Comparison of ENCODE assay signal across 18 cellular contexts in genomic region chr9:109315480-109315879, GRCh38. TPM values are rescaled to one million over a fixed set of nuclear protein-coding genes. Genes with fewer than 3 reads are reported as not detected.
DNase-seq lines count a peak whose midpoint lies in the region; ATAC-seq and TF ChIP-seq lines count a peak whose summit lies in the region.
"Had no signal": no experiment of that assay in that cellular context is flagged by ENCODE, and none has a peak within 500 bp of the region (broad histone marks: within the 10 kb centered on the region; RNA-seq: fewer than 3 reads in every experiment).

No MANE protein-coding gene starts in this region.

- no peak overlapping the region for H3K27ac Mint-ChIP-seq in nephron progenitor cell
- H3K27ac Mint-ChIP-seq: activated CD4-positive, alpha-beta memory T cell treated with anti-CD3 and anti-CD28 coated beads for 36 hours; activated naive CD8-positive, alpha-beta T cell treated with anti-CD3 and anti-CD28 coated beads, Interleukin-2, amount 50 U/mL, for 24 hours; CD4-positive, alpha-beta T cell; memory B cell had no signal

- no peak for TF ChIP-seq CTCF in HEK293 (tag by site-specific recombination; IDR thresholded peaks at IDR 0.05)
- TF ChIP-seq CTCF in Panc1 (IDR thresholded peaks at IDR 0.05): no peak
- TF ChIP-seq CTCF in nephron progenitor cell (IDR thresholded peaks at IDR 0.05): no peak
- no peak for TF ChIP-seq CTCF in spleen (IDR thresholded peaks at IDR 0.05 in 8 of 11, conservative IDR thresholded peaks at IDR 0.05 in 3 of 11)

- 14 to 22% (median 16%) methylated on average over 5 of the region's 5 CpGs for WGBS in spleen, 5 donors

- H3K36me3 Mint-ChIP-seq in nephron progenitor cell (ENCODE audit: low read depth): no peaks in the 10 kb centered on the region
- H3K36me3 Mint-ChIP-seq: activated CD4-positive, alpha-beta memory T cell treated with anti-CD3 and anti-CD28 coated beads for 36 hours; memory B cell had no signal

- peaks cover 44% of the 10 kb centered on the region for H3K27me3 Mint-ChIP-seq in nephron progenitor cell (ENCODE audit: low read depth, poor library complexity)

- CTCF ChIA-PET in HEK293 (lab: Yijun Ruan, JAX) (interaction anchor here (0.6 to 1.2 kb wide), 3 partner anchors 12 to 572 kb away, joined by 3 to 4 read pairs (median 3); no protein-coding TSS in a partner anchor), Panc1 (lab: Charles Lee) (no interaction called here)

- peak; percentile 29 to 32 for DNase-seq in AML-193 (lab: John Stamatoyannopoulos, UW)
- DNase-seq in Panc1 (ENCODE audit: low read depth, low spot score): no peak
- DNase-seq in nephron progenitor cell: no peak
- DNase-seq in middle frontal gyrus (ENCODE audit: extremely low spot score, low spot score): no peak
- DNase-seq in spleen: no peak
- no peak for DNase-seq in stimulated activated CD4-positive, alpha-beta T cell treated with anti-CD3 and anti-CD28 coated beads, Interleukin-2, amount 100 ng/mL, for 24 hours
- no peak for DNase-seq in KG1 (lab: John Stamatoyannopoulos, UW)
- DNase-seq: activated CD4-positive, alpha-beta memory T cell treated with anti-CD3 and anti-CD28 coated beads for 36 hours; activated effector memory CD4-positive, alpha-beta T cell treated with anti-CD3 and anti-CD28 coated beads, Interleukin-2, amount 50 U/mL, for 16 hours; activated naive CD8-positive, alpha-beta T cell treated with anti-CD3 and anti-CD28 coated beads, Interleukin-2, amount 50 U/mL, for 24 hours; CD4-positive, alpha-beta T cell; effector CD8-positive, alpha-beta T cell; stimulated activated CD4-positive, alpha-beta T cell treated with anti-CD3 and anti-CD28 coated beads, Interleukin-1b, Interleukin-23, amount 100 ng/mL, for 48 hours; T-helper 9 cell had no signal

- H3K4me3 ChIP-seq in HEK293 (ENCODE audit: low read depth, low read length) (no peak overlapping the region), Panc1 (ENCODE audit: low read depth in 2 of 2, low read length in 2 of 2) (no peak overlapping the region), spleen (no peak overlapping the region)
- H3K4me3 ChIP-seq: psoas muscle had no signal

- in situ Hi-C loops in Panc1 (cut with HindIII; ENCODE audit: low pct_unique_long_range_greater_than_20kb, low sequenced_read_pairs): no loop called here

- H3K27ac ChIP-seq in HEK293 (ENCODE audit: extremely low read depth, low read depth, low read length) (no peak overlapping the region), Panc1 (ENCODE audit: low read length) (peak overlapping the region; percentile 90), spleen (no peak overlapping the region)
- H3K27ac ChIP-seq: psoas muscle had no signal

- intact Hi-C loops in Panc1 (cut with micrococcal nuclease; ENCODE audit: unreplicated experiment): loop anchor here (5.0 kb wide), 1 partner anchor 213 kb away; no protein-coding TSS in a partner anchor
- intact Hi-C loops in spleen (cut with DNase I; ENCODE audit: low total_unique reads): no loop called here

- H3K4me1 ChIP-seq in HEK293 (ENCODE audit: control insufficient read depth, insufficient read depth, low read length) (peaks cover 12% of the 10 kb centered on the region), Panc1 (ENCODE audit: control insufficient read depth, insufficient read depth, low read length) (peaks cover 73% of the 10 kb centered on the region), spleen (peaks cover 4 to 14% (median 10%) of the 10 kb centered on the region in 6 donors)
- H3K4me1 ChIP-seq: psoas muscle had no signal

- H3K36me3 ChIP-seq in HEK293 (ENCODE audit: control insufficient read depth in 2 of 2, insufficient read depth in 1 of 2, low read length in 2 of 2) (no peaks in the 10 kb centered on the region), Panc1 (ENCODE audit: control insufficient read depth, insufficient read depth, low read length) (no peaks in the 10 kb centered on the region), spleen (no peaks in the 10 kb centered on the region)

- BruUV-seq in Panc1 (replicated peaks; lab: Mats Ljungman, UMichigan): no TSS peak

- no peak for ATAC-seq in Panc1
- ATAC-seq: activated CD4-positive, CD25-positive, alpha-beta regulatory T cell treated with anti-CD3 and anti-CD28 coated beads, Interleukin-2, amount 50 U/mL, for 24 hours; activated naive CD8-positive, alpha-beta T cell treated with anti-CD3 and anti-CD28 coated beads, Interleukin-2, amount 50 U/mL, for 24 hours had no signal

- no peaks in the 10 kb centered on the region for H3K9me3 Mint-ChIP-seq in nephron progenitor cell
- H3K9me3 Mint-ChIP-seq: activated CD4-positive, alpha-beta memory T cell treated with anti-CD3 and anti-CD28 coated beads for 36 hours; activated naive CD8-positive, alpha-beta T cell treated with anti-CD3 and anti-CD28 coated beads, Interleukin-2, amount 50 U/mL, for 24 hours; CD4-positive, alpha-beta T cell; memory B cell had no signal

- H3K4me1 Mint-ChIP-seq in nephron progenitor cell: peaks cover 80% of the 10 kb centered on the region

- POLR2A ChIA-PET in HEK293 (lab: Yijun Ruan, JAX) (no interaction called here), Panc1 (lab: Charles Lee) (no interaction called here)

- H3K9me3 ChIP-seq in HEK293 (ENCODE audit: control insufficient read depth, insufficient read depth, low read depth, low read length): no peaks in the 10 kb centered on the region
- no peaks in the 10 kb centered on the region for H3K9me3 ChIP-seq in Panc1 (ENCODE audit: control insufficient read depth, insufficient read depth, low read depth, low read length)
- no peaks in the 10 kb centered on the region for H3K9me3 ChIP-seq in spleen
- H3K9me3 ChIP-seq: psoas muscle had no signal

- H3K4me3 Mint-ChIP-seq in nephron progenitor cell: peak overlapping the region; percentile 70
- H3K4me3 Mint-ChIP-seq: activated CD4-positive, alpha-beta memory T cell treated with anti-CD3 and anti-CD28 coated beads for 36 hours; activated naive CD8-positive, alpha-beta T cell treated with anti-CD3 and anti-CD28 coated beads, Interleukin-2, amount 50 U/mL, for 24 hours; CD4-positive, alpha-beta T cell; memory B cell had no signal

- TF ChIP-seq POLR2A in spleen (IDR thresholded peaks at IDR 0.05): no peak

- H3K27me3 ChIP-seq in Panc1 (ENCODE audit: control insufficient read depth, insufficient read depth, low read length): no peaks in the 10 kb centered on the region
- peaks cover 4 to 88% (median 32%) of the 10 kb centered on the region in 7 donors for H3K27me3 ChIP-seq in spleen (replicated peaks in 1 of 7)

TF ChIP-seq in HEK293, 187 proteins besides CTCF, POLR2A, EP300 and RAD21 (continues in another document):
- TF ChIP-seq ZNF335 (tag by site-specific recombination; conservative IDR thresholded peaks at IDR 0.05) (no peak), PRDM2 (tag by site-specific recombination; IDR thresholded peaks at IDR 0.05; ENCODE audit: borderline replicate concordance) (no peak)

RNA-seq across cellular contexts. Expression of gene EPB41L4B, which starts 5.4 kb away (rescaled TPM):
- total RNA-seq in Panc1 (2021; ENCODE audit: unreplicated experiment): 27.8 TPM
- 20.2 TPM for polyA plus RNA-seq in Panc1 (2012; ENCODE audit: insufficient read length)
- under 1 TPM in 4 of 7 donors, not detected in 3; 0.09 to 0.43 (median 0.22) TPM for total RNA-seq in spleen
- polyA plus RNA-seq in spleen: under 1 TPM; 0.02 to 0.38 (median 0.03) TPM
- total RNA-seq: CD4-positive, alpha-beta T cell had no signal

Comparison
In these comparisons a context has a peak if more than half of its experiments do, and no peak if none do; other contexts are left out.
1. DNase-seq: peak in AML-193 (2 of 2); none in Panc1 (single experiment), nephron progenitor cell (single experiment), middle frontal gyrus (single experiment), spleen (single experiment), stimulated activated CD4-positive, alpha-beta T cell treated with anti-CD3 and anti-CD28 coated beads, Interleukin-2, amount 100 ng/mL, for 24 hours (0 of 2) and KG1 (single experiment).
2. RNA of gene EPB41L4B, which starts 5.4 kb away (total RNA-seq): 27.8 TPM in Panc1 (single experiment); 0.09 to 0.43 TPM in spleen; every median in the first group is over 10 times any median in the second.